ENCODE assay signal across 12 cellular contexts in the genomic region with DNA sequence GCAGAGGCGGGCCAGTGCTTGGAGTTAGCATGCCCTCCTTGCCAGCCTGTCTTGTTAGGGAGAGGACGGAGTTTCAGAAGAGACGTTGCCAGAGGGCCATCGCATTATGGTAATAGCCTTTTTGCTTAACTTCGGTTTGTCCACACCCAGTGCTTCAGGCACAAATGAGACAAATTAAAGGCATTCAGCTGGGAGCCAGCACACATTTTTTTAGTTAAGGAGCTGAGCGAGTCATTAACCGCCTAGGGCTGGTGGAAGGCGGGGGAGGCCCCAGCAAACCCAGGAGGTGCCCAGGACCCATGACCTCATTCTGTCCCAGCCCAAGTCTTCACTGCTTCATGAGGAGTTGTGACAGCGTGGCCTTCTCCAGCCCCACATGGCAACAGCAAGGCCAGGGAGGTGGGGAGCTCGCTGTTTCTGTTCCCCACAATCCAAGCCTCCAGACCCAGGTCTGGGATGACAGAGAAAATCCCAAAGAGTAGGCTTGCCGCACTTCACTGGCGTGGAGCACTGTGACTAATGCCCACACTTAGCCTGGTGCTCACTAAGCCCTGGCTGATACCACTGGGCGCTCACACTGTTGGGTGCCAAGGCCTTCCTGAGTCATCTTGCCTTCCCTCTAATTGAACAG.
DNase-seq lines count a peak whose midpoint lies in the region; TF ChIP-seq lines count a peak whose summit lies in the region.
"Had no signal": no experiment of that assay in that cellular context is flagged by ENCODE, and none has a peak within 500 bp of the region (broad histone marks: within the 10 kb centered on the region; RNA-seq: fewer than 3 reads in every experiment).

No MANE protein-coding gene starts in this region.

- H3K27ac ChIP-seq in substantia nigra (ENCODE audit: low read depth, low read length, poor library complexity, severe bottlenecking), result no peak overlapping the region
- no peak overlapping the region for H3K27ac ChIP-seq in OCI-LY7 (ENCODE audit: low read depth, low read length, poor library complexity, severe bottlenecking)
- H3K27ac ChIP-seq in ovary, result no peak overlapping the region
- H3K27ac ChIP-seq: cardiac muscle cell, spleen had no signal

- no peak overlapping the region for H3K4me2 ChIP-seq in OCI-LY7 (ENCODE audit: low read length)

- H3K4me1 Mint-ChIP-seq in chondrocyte (ENCODE audit: low read depth) (peaks cover 40% of the 10 kb centered on the region), osteocyte (ENCODE audit: unreplicated experiment) (peaks cover 22% of the 10 kb centered on the region)
- H3K4me1 Mint-ChIP-seq: activated B cell treated with CpG ODN at 0.5 μM for 24 hours, immature natural killer cell had no signal

- no peak overlapping the region for H3K4me3 ChIP-seq in OCI-LY7 (ENCODE audit: low read depth, low read length, poor library complexity, severe bottlenecking)
- H3K4me3 ChIP-seq in ovary, result no peak overlapping the region
- H3K4me3 ChIP-seq: cardiac muscle cell, spleen had no signal

- H3K36me3 ChIP-seq in OCI-LY7 (ENCODE audit: insufficient read depth, low read length), result no peaks in the 10 kb centered on the region
- no peaks in the 10 kb centered on the region for H3K36me3 ChIP-seq in ovary
- H3K36me3 ChIP-seq: cardiac muscle cell, spleen had no signal

- no peaks in the 10 kb centered on the region for H3K9me2 ChIP-seq in OCI-LY7 (ENCODE audit: insufficient read depth, low read length)

- CTCF ChIA-PET in OCI-LY7 (lab: Charles Lee; ENCODE audit: unreplicated experiment), result interaction anchor here (0.6 kb wide), 1 partner anchor 1456 kb away, joined by 3 read pairs; no protein-coding TSS in a partner anchor

- H4K20me1 ChIP-seq in OCI-LY7 (ENCODE audit: insufficient read depth, low read length), result no peaks in the 10 kb centered on the region

- WGBS in ovary, 3 donors, result 84 to 93% (median 93%) methylated on average over 13 of the region's 13 CpGs

- TF ChIP-seq EP300 in ovary (IDR thresholded peaks at IDR 0.05), result no peak

- H3K4me1 ChIP-seq in OCI-LY7 (ENCODE audit: insufficient read depth, low read length, poor library complexity, severe bottlenecking) (no peaks in the 10 kb centered on the region), ovary (ENCODE audit: insufficient read depth) (no peaks in the 10 kb centered on the region)
- H3K4me1 ChIP-seq: spleen had no signal

- TF ChIP-seq CTCF in chondrocyte (IDR thresholded peaks at IDR 0.05) (no peak), osteocyte (IDR thresholded peaks at IDR 0.05) (no peak), OCI-LY7 (conservative IDR thresholded peaks at IDR 0.05; ENCODE audit: low read length) (no peak), ovary (IDR thresholded peaks at IDR 0.05) (no peak)

- H3K4me3 Mint-ChIP-seq in chondrocyte (ENCODE audit: unreplicated experiment) (no peak overlapping the region), osteocyte (ENCODE audit: unreplicated experiment) (no peak overlapping the region)
- H3K4me3 Mint-ChIP-seq: activated B cell treated with CpG ODN at 0.5 μM for 24 hours, immature natural killer cell had no signal

- POLR2A ChIA-PET in OCI-LY7 (lab: Charles Lee), result no interaction called here

- H3K9me3 ChIP-seq in OCI-LY7 (ENCODE audit: low read length) (no peaks in the 10 kb centered on the region), ovary (no peaks in the 10 kb centered on the region)
- H3K9me3 ChIP-seq: spleen had no signal

- intact Hi-C loops in OCI-LY7 (cut with micrococcal nuclease; ENCODE audit: unreplicated experiment), result no loop called here
- intact Hi-C loops in ovary (cut with DNase I), result loop anchor here in 1 of 4 donors (10.0 kb wide), 1 partner anchor 183 kb away; no protein-coding TSS in a partner anchor

- BruUV-seq in OCI-LY7 (replicated peaks; lab: Mats Ljungman, UMichigan), result no TSS peak

- H3K27me3 ChIP-seq in ovary, result no peaks in the 10 kb centered on the region

- H3K9me3 Mint-ChIP-seq in chondrocyte (ENCODE audit: low read depth) (no peaks in the 10 kb centered on the region), osteocyte (ENCODE audit: unreplicated experiment) (no peaks in the 10 kb centered on the region)
- H3K9me3 Mint-ChIP-seq: activated B cell treated with CpG ODN at 0.5 μM for 24 hours, immature natural killer cell had no signal

- H3K27ac Mint-ChIP-seq in chondrocyte (ENCODE audit: unreplicated experiment) (peak overlapping the region; percentile 57), osteocyte (ENCODE audit: unreplicated experiment) (peak overlapping the region; percentile 61)
- H3K27ac Mint-ChIP-seq: activated B cell treated with CpG ODN at 0.5 μM for 24 hours, immature natural killer cell had no signal

- no peak overlapping the region for H2AFZ ChIP-seq in OCI-LY7 (ENCODE audit: low read length)

- H3K36me3 Mint-ChIP-seq in chondrocyte (ENCODE audit: low read depth), result no peaks in the 10 kb centered on the region
- no peaks in the 10 kb centered on the region for H3K36me3 Mint-ChIP-seq in osteocyte (ENCODE audit: unreplicated experiment)
- H3K36me3 Mint-ChIP-seq: immature natural killer cell had no signal

- H3K27me3 Mint-ChIP-seq in chondrocyte (ENCODE audit: low read depth) (no peaks in the 10 kb centered on the region), osteocyte (ENCODE audit: unreplicated experiment) (peaks cover 7% of the 10 kb centered on the region)

- no peaks in the 10 kb centered on the region for H3K79me2 ChIP-seq in OCI-LY7 (ENCODE audit: insufficient read depth, low read depth, low read length)

- DNase-seq in ELF-1 (ENCODE audit: low read depth, low spot score) (peak; percentile 94), MV-4-11 (lab: John Stamatoyannopoulos, UW) (peak; percentile 37), chondrocyte (ENCODE audit: low spot score) (no peak), osteocyte (ENCODE audit: extremely low spot score, unreplicated experiment) (no peak), NCI-H128 (lab: John Stamatoyannopoulos, UW; ENCODE audit: unreplicated experiment) (no peak), substantia nigra (lab: John Stamatoyannopoulos, UW) (no peak), OCI-LY7 (ENCODE audit: low spot score) (no peak), ovary (no peak)
- DNase-seq: activated B cell treated with CpG ODN at 0.5 μM for 24 hours, immature natural killer cell, spleen had no signal

- TF ChIP-seq POLR2A in ovary (IDR thresholded peaks at IDR 0.05), result no peak

Comparison
In these comparisons a context has a peak if more than half of its experiments do, and no peak if none do; other contexts are left out.
1. DNase-seq: peak in ELF-1 (single experiment) and MV-4-11 (single experiment); none in chondrocyte (single experiment), osteocyte (single experiment), NCI-H128 (single experiment), substantia nigra (0 of 49), OCI-LY7 (single experiment) and ovary (0 of 5).